Comparison of ENCODE assay signal across 23 cellular contexts in genomic region chr14:102222751-102223150, GRCh38.
"Had no signal": no experiment of that assay in that cellular context is flagged by ENCODE, and none has a peak within 500 bp of the region (broad histone marks: within the 10 kb centered on the region; RNA-seq: fewer than 3 reads in every experiment).

No MANE protein-coding gene starts in this region.

- DNase-seq: IMR-90, Karpas-422, KG1, MG63, NCI-H1092, NCI-H1105 treated with DMSO at 0.1 percent for 48 hours, NCI-H1417 treated with DMSO at 0.1 percent for 48 hours, NCI-H146, NCI-H1694 treated with DMSO at 0.1 percent for 48 hours, NCI-H1930, NCI-H2081 treated with DMSO at 0.1 percent for 48 hours, NCI-H2171, NCI-H226, NCI-H446, NCI-H510A, NCI-H524 treated with DMSO at 0.1 percent for 48 hours, NCI-H69, NCI-H774, RPMI8226, SHP77, SJCRH30 had no signal

- H3K27me3 ChIP-seq: MG63, SJCRH30 had no signal

- H3K27ac ChIP-seq: SJCRH30 had no signal

- FAIRE-seq: HepG2, RCC 7860 had no signal

- H3K9me3 ChIP-seq: MG63, SJCRH30 had no signal

- H3K36me3 ChIP-seq: MG63 had no signal

- H3K4me3 ChIP-seq: MG63, SJCRH30 had no signal
